In genomic region chr9:130713286-130713975, GRCh38 we compare ENCODE assay signal across 8 cellular contexts. TPM values are rescaled to one million over a fixed set of nuclear protein-coding genes. Genes with fewer than 3 reads are reported as not detected.
DNase-seq lines count a peak whose midpoint lies in the region; ATAC-seq, FAIRE-seq and TF ChIP-seq lines count a peak whose summit lies in the region.

No MANE protein-coding gene starts in this region.

- no peak for ATAC-seq in GM19328 (IDR thresholded peaks at IDR 0.05; ENCODE audit: unreplicated experiment)

- H3K9me3 Mint-ChIP-seq in activated T-cell treated with anti-CD3 and anti-CD28 coated beads, Interleukin-2, amount 50 U/mL, for 24 hours, result no peaks in the 10 kb centered on the region
- H3K9me3 Mint-ChIP-seq in type B pancreatic cell, result no peaks in the 10 kb centered on the region

- peak overlapping the region; percentile 35 to 100 for H3K14ac ChIP-seq in mesenchymal stem cell (ENCODE audit: low read length in 2 of 2)

- H3K4me3 Mint-ChIP-seq in activated T-cell treated with anti-CD3 and anti-CD28 coated beads, Interleukin-2, amount 50 U/mL, for 24 hours, result peak overlapping the region; percentile 91
- peak overlapping the region; percentile 96 for H3K4me3 Mint-ChIP-seq in type B pancreatic cell

- peak overlapping the region; percentile 87 for H2BK15ac ChIP-seq in mesenchymal stem cell (ENCODE audit: low read depth, poor library complexity, severe bottlenecking)

- H2AFZ ChIP-seq in mesenchymal stem cell (ENCODE audit: low read depth, low read length), result peak overlapping the region; percentile 96

- no peak for FAIRE-seq in RCC 7860 (lab: Jason Lieb, UNC)

- H3K27ac Mint-ChIP-seq in activated T-cell treated with anti-CD3 and anti-CD28 coated beads, Interleukin-2, amount 50 U/mL, for 24 hours, result peak overlapping the region; percentile 95
- H3K27ac Mint-ChIP-seq in type B pancreatic cell, result peak overlapping the region; percentile 92

- H3K27ac ChIP-seq in dorsolateral prefrontal cortex, result peak overlapping the region; percentile 91 to 100 (median 99)
- peak overlapping the region; percentile 16 for H3K27ac ChIP-seq in mesenchymal stem cell (ENCODE audit: low read length, poor library complexity, severe bottlenecking)

- H4K8ac ChIP-seq in mesenchymal stem cell (ENCODE audit: low read length), result peak overlapping the region; percentile 97

- no peaks in the 10 kb centered on the region for H3K9me3 ChIP-seq in mesenchymal stem cell (ENCODE audit: control insufficient read depth, low read length)

- intact Hi-C loops in dorsolateral prefrontal cortex (cut with DNase I), result loop anchor here (2.0 to 10.0 kb wide), 3 partner anchors 21 to 121 kb away; partner anchors contain the start of genes ABL1 (in 1 of the 2) and EXOSC2 (in 1 of the 2)

- no peak overlapping the region for H2BK12ac ChIP-seq in mesenchymal stem cell (ENCODE audit: low read length in 2 of 2)

- peak overlapping the region; percentile 80 for H2BK120ac ChIP-seq in mesenchymal stem cell (ENCODE audit: low read depth, low read length)

- H3K18ac ChIP-seq in mesenchymal stem cell (ENCODE audit: low read depth in 1 of 2, low read length in 2 of 2), result peak overlapping the region; percentile 46 to 95

- H3K79me1 ChIP-seq in mesenchymal stem cell (replicated peaks; ENCODE audit: low read length, poor library complexity, severe bottlenecking), result peaks cover under 1% of the 10 kb centered on the region

- no peaks in the 10 kb centered on the region for H3K36me3 ChIP-seq in mesenchymal stem cell (ENCODE audit: control insufficient read depth in 1 of 2, insufficient read depth in 2 of 2, low read depth in 1 of 2, low read length in 2 of 2)

- peak overlapping the region in 1 of 2 experiments; percentile 98 for H3K23ac ChIP-seq in mesenchymal stem cell (ENCODE audit: low read length in 2 of 2)

- WGBS in mesenchymal stem cell, result 1% methylated on average over 36 of the region's 37 CpGs

- H3K4me1 ChIP-seq in mesenchymal stem cell (ENCODE audit: control insufficient read depth, insufficient read depth, low read depth, low read length), result peaks cover 9% of the 10 kb centered on the region

- peak overlapping the region; percentile 97 for H3K9ac ChIP-seq in mesenchymal stem cell (ENCODE audit: low read length)

- H2AK5ac ChIP-seq in mesenchymal stem cell (ENCODE audit: low read length, severe bottlenecking), result no peak overlapping the region

- peak; percentile 41 for DNase-seq in activated T-cell treated with anti-CD3 and anti-CD28 coated beads, Interleukin-2, amount 50 U/mL, for 24 hours
- no peak for DNase-seq in activated T-cell treated with anti-CD3 and anti-CD28 coated beads for 4 hours
- peak; percentile 25 for DNase-seq in RCC 7860 (ENCODE audit: low spot score)
- DNase-seq in dorsolateral prefrontal cortex, result peak in 2 of 10 donors; percentile 13 to 47
- peak; percentile 61 for DNase-seq in mesenchymal stem cell
- DNase-seq in type B pancreatic cell (ENCODE audit: extremely low spot score, unreplicated experiment), result no peak
- DNase-seq in HuH-7.5 (ENCODE audit: low spot score), result no peak

- H4K91ac ChIP-seq in mesenchymal stem cell (ENCODE audit: low read length), result peak overlapping the region; percentile 82

- peaks cover 38% of the 10 kb centered on the region for H3K4me1 Mint-ChIP-seq in activated T-cell treated with anti-CD3 and anti-CD28 coated beads, Interleukin-2, amount 50 U/mL, for 24 hours (ENCODE audit: low read depth)
- peaks cover 24% of the 10 kb centered on the region for H3K4me1 Mint-ChIP-seq in type B pancreatic cell (ENCODE audit: unreplicated experiment)

- H3K36me3 Mint-ChIP-seq in activated T-cell treated with anti-CD3 and anti-CD28 coated beads, Interleukin-2, amount 50 U/mL, for 24 hours (ENCODE audit: low read depth), result peaks cover 17% of the 10 kb centered on the region
- no peaks in the 10 kb centered on the region for H3K36me3 Mint-ChIP-seq in type B pancreatic cell

- no peaks in the 10 kb centered on the region for H3K27me3 Mint-ChIP-seq in activated T-cell treated with anti-CD3 and anti-CD28 coated beads, Interleukin-2, amount 50 U/mL, for 24 hours
- H3K27me3 Mint-ChIP-seq in type B pancreatic cell, result no peaks in the 10 kb centered on the region

- TF ChIP-seq CTCF in dorsolateral prefrontal cortex (IDR thresholded peaks at IDR 0.05 in 54 of 56, conservative IDR thresholded peaks at IDR 0.05 in 2 of 56; ENCODE audit: low read depth in 1 of 56, partially characterized antibody in 56 of 56) (no peak), type B pancreatic cell (conservative IDR thresholded peaks at IDR 0.05) (no peak)

- peak overlapping the region; percentile 74 to 99 (median 93) for H3K4me3 ChIP-seq in dorsolateral prefrontal cortex
- H3K4me3 ChIP-seq in mesenchymal stem cell (ENCODE audit: insufficient read depth in 1 of 2, low read depth in 1 of 2, low read length in 2 of 2), result peak overlapping the region; percentile 86 to 98

- H3K4ac ChIP-seq in mesenchymal stem cell (ENCODE audit: low read depth in 1 of 2, low read length in 2 of 2), result peak overlapping the region; percentile 85 to 89

- H3K27me3 ChIP-seq in dorsolateral prefrontal cortex (no peaks in the 10 kb centered on the region), mesenchymal stem cell (ENCODE audit: control insufficient read depth in 1 of 2, insufficient read depth in 1 of 2, low read length in 2 of 2) (no peaks in the 10 kb centered on the region)

- peak overlapping the region; percentile 97 for H3K4me2 ChIP-seq in mesenchymal stem cell (ENCODE audit: low read length, poor library complexity, severe bottlenecking)

- peak overlapping the region; percentile 96 for H2BK5ac ChIP-seq in mesenchymal stem cell (ENCODE audit: low read depth, low read length, poor library complexity, severe bottlenecking)

RNA-seq across cellular contexts. Expression of gene EXOSC2, which starts 19.9 kb away (rescaled TPM):
- total RNA-seq in dorsolateral prefrontal cortex (10 to 100 TPM; 24.6 to 43.4 (median 32.7) TPM), type B pancreatic cell (ENCODE audit: low replicate concordance) (38.9 and 57.2 TPM in 2 replicates)
- 6.9 TPM for polyA plus RNA-seq in mesenchymal stem cell (2013, experiment 1 of 2)
- polyA plus RNA-seq in mesenchymal stem cell (2013, experiment 2 of 2), result 6.9 TPM

RNA-seq across cellular contexts. Expression of gene PRDM12, which starts 49.0 kb away (rescaled TPM):
- total RNA-seq in dorsolateral prefrontal cortex, result 1 to 10 TPM in 8 of 120 experiments, under 1 TPM in 102, not detected in 10; 0.16 to 1.5 (median 0.52) TPM
- 0.03 TPM for polyA plus RNA-seq in mesenchymal stem cell (2013, experiment 1 of 2)
- polyA plus RNA-seq in mesenchymal stem cell (2013, experiment 2 of 2), result 0.04 TPM
- 0.34 and 0.50 TPM in 2 replicates for total RNA-seq in type B pancreatic cell (ENCODE audit: low replicate concordance)

Comparison
In these comparisons a context has a peak if more than half of its experiments do, and no peak if none do; other contexts are left out.
1. DNase-seq: peak in activated T-cell treated with anti-CD3 and anti-CD28 coated beads, Interleukin-2, amount 50 U/mL, for 24 hours (single experiment), RCC 7860 (single experiment) and mesenchymal stem cell (single experiment); none in activated T-cell treated with anti-CD3 and anti-CD28 coated beads for 4 hours (single experiment), type B pancreatic cell (single experiment) and HuH-7.5 (single experiment).